Comparison of ENCODE assay signal across 10 cellular contexts in genomic region chr18:5398269-5398668, GRCh38.
"Had no signal": no experiment of that assay in that cellular context is flagged by ENCODE, and none has a peak within 500 bp of the region (broad histone marks: within the 10 kb centered on the region; RNA-seq: fewer than 3 reads in every experiment).

No MANE protein-coding gene starts in this region.

- FAIRE-seq: H54 had no signal

- H3K27ac ChIP-seq: GM23248, HL-60, KMS-11 had no signal

- H3K4me2 ChIP-seq: KMS-11 had no signal

- H3K4me3 ChIP-seq: GM23248 had no signal

- H3K9ac ChIP-seq: GM23248, KMS-11 had no signal

- H2AFZ ChIP-seq: GM23248 had no signal

- DNase-seq: GM23248, GOT3, H9, HCEC 1CT, HFFc6, IMR-90, KBM-7 had no signal
